8 cellular contexts compared by ENCODE assay signal in the genomic region with DNA sequence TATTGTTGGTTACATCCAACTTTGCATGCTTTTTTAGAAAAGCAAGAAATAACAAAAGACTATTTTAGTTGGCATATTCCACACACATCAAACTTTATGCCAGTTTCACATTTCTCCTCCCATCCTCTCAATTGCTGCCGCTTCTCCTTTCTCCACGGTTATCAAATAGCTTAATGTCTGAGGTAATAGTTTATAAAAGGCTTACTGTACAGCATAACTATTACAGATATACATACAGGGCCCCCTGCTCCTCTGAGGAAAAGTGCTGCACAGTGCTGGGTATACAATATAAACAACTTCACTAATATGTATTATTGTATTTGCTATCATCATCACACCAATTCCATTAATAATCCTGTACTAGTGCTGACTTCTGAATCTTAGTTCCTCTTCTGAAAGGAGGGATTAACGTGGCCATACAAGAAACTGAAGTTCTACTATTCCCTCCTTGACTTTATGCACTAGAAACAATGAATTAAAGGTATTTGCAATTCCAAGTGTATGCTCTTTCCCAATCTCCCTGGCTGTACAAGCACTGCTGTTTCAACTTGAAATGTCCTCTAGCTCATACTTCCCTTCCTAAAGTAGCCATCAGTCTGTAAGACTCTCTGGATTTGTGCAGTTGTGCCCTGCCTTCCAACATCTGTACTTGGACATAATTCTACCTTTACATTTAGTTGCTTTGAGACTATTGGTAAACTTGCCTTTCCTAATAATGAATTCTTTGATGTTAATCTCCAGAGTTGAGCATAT. TPM values are rescaled to one million over a fixed set of nuclear protein-coding genes. Genes with fewer than 3 reads are reported as not detected.
DNase-seq lines count a peak whose midpoint lies in the region; TF ChIP-seq lines count a peak whose summit lies in the region.

No MANE protein-coding gene starts in this region.

- H3K4me1 ChIP-seq in OCI-LY1 (ENCODE audit: insufficient read depth, low read length, severe bottlenecking), result peaks cover 51% of the 10 kb centered on the region

- in situ Hi-C loops in G401 (cut with HindIII; ENCODE audit: low sequenced_read_pairs), result no loop called here

- H2AFZ ChIP-seq in OCI-LY1 (ENCODE audit: low read length), result no peak overlapping the region

- H3K4me3 ChIP-seq in OCI-LY1 (ENCODE audit: low read depth, low read length, poor library complexity, severe bottlenecking), result peak overlapping the region; percentile 81
- H3K4me3 ChIP-seq in retinal pigment epithelial cell (ENCODE audit: low read length), result peak overlapping the region; percentile 89

- no peaks in the 10 kb centered on the region for H3F3A ChIP-seq in OCI-LY1 (ENCODE audit: insufficient read depth, low read length)

- TF ChIP-seq CTCF in OCI-LY1 (IDR thresholded peaks at IDR 0.05; ENCODE audit: low read length) (no peak), retinal pigment epithelial cell (conservative IDR thresholded peaks at IDR 0.05; ENCODE audit: low read depth, low read length) (no peak)

- peak; percentile 27 for TF ChIP-seq POLR2A in erythroblast (IDR thresholded peaks at IDR 0.05; ENCODE audit: low read length)

- no peaks in the 10 kb centered on the region for H3K27me3 ChIP-seq in OCI-LY1 (ENCODE audit: insufficient read depth, low read length)

- peak overlapping the region; percentile 97 for H3K9ac ChIP-seq in OCI-LY1 (ENCODE audit: low read length)

- no peaks in the 10 kb centered on the region for H3K9me3 ChIP-seq in OCI-LY1 (ENCODE audit: low read length)

- peak overlapping the region; percentile 99 for H3K4me2 ChIP-seq in OCI-LY1 (ENCODE audit: low read length)

- peaks cover 70% of the 10 kb centered on the region for H3K79me2 ChIP-seq in OCI-LY1 (ENCODE audit: insufficient read depth, low read length)

- H4K20me1 ChIP-seq in OCI-LY1 (ENCODE audit: insufficient read depth, low read length), result no peaks in the 10 kb centered on the region

- H3K27ac ChIP-seq in OCI-LY1 (ENCODE audit: low read depth, low read length, poor library complexity, severe bottlenecking), result peak overlapping the region; percentile 11

- DNase-seq in G401 (ENCODE audit: low spot score) (peak; percentile 53), erythroblast (lab: John Stamatoyannopoulos, UW) (peak; percentile 17 to 40), retinal pigment epithelial cell (ENCODE audit: low read depth) (no peak), anterior cingulate cortex (lab: John Stamatoyannopoulos, UW) (no peak), NCI-H2196 (lab: John Stamatoyannopoulos, UW; ENCODE audit: unreplicated experiment) (no peak), KG1 (lab: John Stamatoyannopoulos, UW) (no peak)
- no peak for DNase-seq in central memory CD4-positive, alpha-beta T cell

- H3K36me3 ChIP-seq in OCI-LY1 (ENCODE audit: insufficient read depth, low read length), result peaks cover 13% of the 10 kb centered on the region

- H3K9me2 ChIP-seq in OCI-LY1 (ENCODE audit: low read depth, low read length), result no peaks in the 10 kb centered on the region

RNA-seq across cellular contexts. Expression of gene CCNI, which starts 2.5 kb away (rescaled TPM):
- 151 and 180 TPM in 2 replicates for total RNA-seq in G401 (2014; rRNA removed; shearing (Covaris generic))

Comparison
In these comparisons a context has a peak if more than half of its experiments do, and no peak if none do; other contexts are left out.
1. DNase-seq: peak in G401 (single experiment) and erythroblast (2 of 2); none in retinal pigment epithelial cell (single experiment), anterior cingulate cortex (0 of 58), NCI-H2196 (single experiment), KG1 (single experiment) and central memory CD4-positive, alpha-beta T cell (single experiment).